In genomic region chr7:157138424-157139141, GRCh38 we compare ENCODE assay signal across 8 cellular contexts. TPM values are rescaled to one million over a fixed set of nuclear protein-coding genes. Genes with fewer than 3 reads are reported as not detected.
DNase-seq lines count a peak whose midpoint lies in the region; ATAC-seq and TF ChIP-seq lines count a peak whose summit lies in the region.

Gene UBE3C (plus strand): TSS chr7:157138926. CDS start chr7:157139273, 347 bp downstream.

- H3K36me3 Mint-ChIP-seq in activated naive CD4-positive, alpha-beta T cell treated with anti-CD3 and anti-CD28 coated beads, Interleukin-2, amount 50 U/mL, for 24 hours, result peaks cover 13% of the 10 kb centered on the region

- H3K27ac Mint-ChIP-seq in activated naive CD4-positive, alpha-beta T cell treated with anti-CD3 and anti-CD28 coated beads, Interleukin-2, amount 50 U/mL, for 24 hours, result peak within 1 kb of the TSS; percentile 93

- peak within 1 kb of the TSS; percentile 85 for H3K27ac ChIP-seq in temporal lobe (ENCODE audit: low read depth, low read length)

- H3K4me3 Mint-ChIP-seq in activated naive CD4-positive, alpha-beta T cell treated with anti-CD3 and anti-CD28 coated beads, Interleukin-2, amount 50 U/mL, for 24 hours, result peak within 1 kb of the TSS; percentile 90

- H3K4me3 ChIP-seq in GM08714 (ENCODE audit: low read length), result peak within 1 kb of the TSS; percentile 91

- no peaks in the 10 kb centered on the region for H3K27me3 Mint-ChIP-seq in activated naive CD4-positive, alpha-beta T cell treated with anti-CD3 and anti-CD28 coated beads, Interleukin-2, amount 50 U/mL, for 24 hours

- DNase-seq in NCI-H1092 treated with DMSO at 0.1 percent for 48 hours (lab: John Stamatoyannopoulos, UW) (peak; percentile 93), glomerular endothelial cell (ENCODE audit: extremely low read depth, low read depth, low spot score) (no peak), omental fat pad (ENCODE audit: low spot score) (peak; percentile 54)

- H3K9me3 Mint-ChIP-seq in activated naive CD4-positive, alpha-beta T cell treated with anti-CD3 and anti-CD28 coated beads, Interleukin-2, amount 50 U/mL, for 24 hours, result no peaks in the 10 kb centered on the region

- H3K4me1 Mint-ChIP-seq in activated naive CD4-positive, alpha-beta T cell treated with anti-CD3 and anti-CD28 coated beads, Interleukin-2, amount 50 U/mL, for 24 hours, result peaks cover 40% of the 10 kb centered on the region

- ATAC-seq in HG02588 (IDR thresholded peaks at IDR 0.05; ENCODE audit: unreplicated experiment), result peak; percentile 78
- ATAC-seq in SK-N-SH treated with all-trans-retinoic acid at 6 μM for 48 hours, result peak; percentile 86
- peak; percentile 94 for ATAC-seq in omental fat pad (ENCODE audit: low FRiP score)

- TF ChIP-seq CTCF in omental fat pad (IDR thresholded peaks at IDR 0.05), result no peak

TF ChIP-seq in SK-N-SH treated with all-trans-retinoic acid at 6 μM for 48 hours, 23 proteins besides CTCF, POLR2A, EP300 and RAD21:
- TF ChIP-seq ZFP30 (CRISPR knock-in tag; IDR thresholded peaks at IDR 0.05), result peak; percentile 68; the same call in 1 of the 2 replicates
- peak; percentile 99 for TF ChIP-seq SNAI2 (CRISPR knock-in tag; IDR thresholded peaks at IDR 0.05)
- peak; percentile 58; the same call in 1 of the 2 replicates for TF ChIP-seq ZNF8 (CRISPR knock-in tag; IDR thresholded peaks at IDR 0.05)
- no peak for TF ChIP-seq CREB5 (CRISPR knock-in tag; IDR thresholded peaks at IDR 0.05; ENCODE audit: low read depth)
- peak; percentile 65; the same call in 1 of the 2 replicates for TF ChIP-seq GLIS3 (CRISPR knock-in tag; IDR thresholded peaks at IDR 0.05)
- peak; percentile 84; the same call in 1 of the 2 replicates for TF ChIP-seq ARNTL (CRISPR knock-in tag; IDR thresholded peaks at IDR 0.05; ENCODE audit: borderline replicate concordance, low read depth)
- 0 out of 2 replicates have a peak, but pooled peaks have one; percentile 55 for TF ChIP-seq ESRRG (CRISPR knock-in tag; IDR thresholded peaks at IDR 0.05)
- TF ChIP-seq ZNF70 (CRISPR knock-in tag; IDR thresholded peaks at IDR 0.05), result peak; percentile 91
- peak; percentile 99 for TF ChIP-seq CSDC2 (CRISPR knock-in tag; IDR thresholded peaks at IDR 0.05)
- peak; percentile 95 for TF ChIP-seq ZFP3 (CRISPR knock-in tag; IDR thresholded peaks at IDR 0.05)
- no peak for TF ChIP-seq TCF4 (CRISPR knock-in tag; IDR thresholded peaks at IDR 0.05; ENCODE audit: borderline replicate concordance)
- peak; percentile 96 for TF ChIP-seq PPARA (CRISPR knock-in tag; IDR thresholded peaks at IDR 0.05; ENCODE audit: borderline replicate concordance)
- TF ChIP-seq CSRNP3 (CRISPR knock-in tag; IDR thresholded peaks at IDR 0.05), result no peak
- peak; percentile 94 for TF ChIP-seq BACH2 (CRISPR knock-in tag; IDR thresholded peaks at IDR 0.05; ENCODE audit: borderline replicate concordance)
- TF ChIP-seq TSHZ2 (CRISPR knock-in tag; IDR thresholded peaks at IDR 0.05), result peak; percentile 100
- TF ChIP-seq ZNF565 (CRISPR knock-in tag; conservative IDR thresholded peaks at IDR 0.05; ENCODE audit: low read depth), result peak; percentile 98
- TF ChIP-seq ISL1 (CRISPR knock-in tag; IDR thresholded peaks at IDR 0.05), result no peak; the same call in none of the 2 replicates
- TF ChIP-seq OSR1 (CRISPR knock-in tag; IDR thresholded peaks at IDR 0.05), result peak; percentile 95
- peak; percentile 83 for TF ChIP-seq ZC3H10 (CRISPR knock-in tag; IDR thresholded peaks at IDR 0.05)
- peak; percentile 82 for TF ChIP-seq PATZ1 (CRISPR knock-in tag; IDR thresholded peaks at IDR 0.05; ENCODE audit: borderline replicate concordance)

RNA-seq across cellular contexts. Expression of gene UBE3C, which starts in this region (rescaled TPM):
- total RNA-seq in glomerular endothelial cell (73.7 and 85.2 TPM in 2 replicates), omental fat pad (100 to 1,000 TPM in 1 of 4 donors, 10 to 100 TPM in 3; 65.9 to 104 (median 78.3) TPM), temporal lobe (68.4 TPM)
